ENCODE assay signal across 8 cellular contexts in the genomic region with DNA sequence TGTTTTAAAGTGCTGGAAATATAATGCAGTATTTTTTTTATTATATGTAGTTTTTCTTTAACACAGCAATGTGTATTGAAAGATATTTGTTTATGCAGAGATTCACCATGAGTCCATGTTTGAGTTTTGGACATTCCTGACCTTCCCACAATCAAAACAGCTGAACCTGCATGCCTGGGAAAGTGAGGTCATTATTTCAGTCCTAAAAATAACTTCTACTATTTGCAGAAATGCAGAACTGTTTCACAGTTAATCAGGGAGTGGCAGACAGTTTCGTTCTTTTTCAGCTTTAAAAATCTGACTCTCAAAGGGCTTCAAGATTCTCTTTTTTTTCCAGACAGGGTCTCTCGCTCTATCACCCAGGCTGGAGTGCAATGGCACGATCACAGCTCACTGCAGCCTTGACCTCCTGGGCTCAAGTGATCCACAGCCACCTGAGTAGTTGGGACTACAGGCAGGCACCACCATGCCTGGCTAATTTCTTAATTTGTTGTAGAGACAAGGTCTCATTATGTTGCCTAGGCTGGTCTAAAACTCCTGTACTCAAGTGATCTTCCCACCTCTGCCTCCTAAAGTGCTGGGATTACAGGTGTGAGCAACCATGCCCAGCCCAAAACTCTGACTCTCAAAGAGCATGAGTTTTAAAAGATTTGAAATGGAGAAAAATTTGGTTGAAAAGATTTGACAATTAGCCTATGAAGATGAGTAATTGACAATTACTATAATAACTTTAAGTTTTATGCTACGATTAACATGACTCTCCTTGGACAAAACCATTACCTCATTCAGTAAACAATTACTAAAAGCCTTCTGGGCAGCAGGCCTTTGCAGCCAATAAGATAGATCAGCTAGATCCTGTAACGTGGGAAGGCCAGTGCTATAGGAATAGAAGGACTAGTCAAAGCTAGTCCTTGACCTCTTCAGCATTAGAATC. TPM values are rescaled to one million over a fixed set of nuclear protein-coding genes. Genes with fewer than 3 reads are reported as not detected.
DNase-seq lines count a peak whose midpoint lies in the region; ATAC-seq, FAIRE-seq and TF ChIP-seq lines count a peak whose summit lies in the region.

No MANE protein-coding gene starts in this region.

- no peak overlapping the region for H4K91ac ChIP-seq in H9 (ENCODE audit: insufficient read length, low read depth, low read length)

- H2BK12ac ChIP-seq in H9 (ENCODE audit: insufficient read length, low read depth, low read length), result no peak overlapping the region

- H3K4me3 ChIP-seq in AG04450 (ENCODE audit: low read depth, low read length) (peak overlapping the region; percentile 28), astrocyte (ENCODE audit: insufficient read depth, low read depth, low read length) (no peak overlapping the region), lung (no peak overlapping the region)

- H3K4ac ChIP-seq in H9 (ENCODE audit: low read depth, low read length), result no peak overlapping the region

- H3K18ac ChIP-seq in H9 (ENCODE audit: insufficient read length, low read depth, low read length), result no peak overlapping the region

- no peak overlapping the region for H4K8ac ChIP-seq in H9 (replicated peaks; ENCODE audit: insufficient read length, low read depth, low read length)

- H3K56ac ChIP-seq in H9 (ENCODE audit: insufficient read length, low read depth, low read length), result no peak overlapping the region

- H3K27me3 Mint-ChIP-seq in H9 (ENCODE audit: low read depth) (no peaks in the 10 kb centered on the region), astrocyte (ENCODE audit: low read depth, unreplicated experiment) (no peaks in the 10 kb centered on the region)

- ATAC-seq in lung (ENCODE audit: insufficient read depth, low FRiP score) (no peak), HG03095 (IDR thresholded peaks at IDR 0.05; ENCODE audit: unreplicated experiment) (no peak)

- H3T11ph ChIP-seq in H9 (ENCODE audit: low read length), result no peak overlapping the region

- H3K23me2 ChIP-seq in H9 (ENCODE audit: insufficient read length, low read depth, low read length, poor library complexity, severe bottlenecking), result no peaks in the 10 kb centered on the region

- H3K4me1 Mint-ChIP-seq in H9 (peaks cover 23 to 35% of the 10 kb centered on the region in 2 experiments), astrocyte (ENCODE audit: low read depth, unreplicated experiment) (peaks cover 71% of the 10 kb centered on the region)

- H3K23ac ChIP-seq in H9 (ENCODE audit: insufficient read length, low read depth, low read length), result no peak overlapping the region

- H3K79me2 ChIP-seq in H9 (ENCODE audit: insufficient read depth, low read length) (no peaks in the 10 kb centered on the region), astrocyte (ENCODE audit: insufficient read depth, low read length) (peaks cover 75% of the 10 kb centered on the region)

- CTCF ChIA-PET in AG04450 (lab: Charles Lee), result no interaction called here

- no CpG with 5 or more reads among the region's 5 CpGs for WGBS in H9 (ENCODE audit: extremely low coverage, insufficient read length, low lambda C conversion rate)
- 48 to 78% methylated on average over 5 of the region's 5 CpGs for WGBS in lung, 2 donors

- no peak overlapping the region for H3K14ac ChIP-seq in H9 (ENCODE audit: insufficient read depth, low read length)

- H3K27me3 ChIP-seq in AG04450 (ENCODE audit: control insufficient read depth, insufficient read depth, low read length), result no peaks in the 10 kb centered on the region
- H3K27me3 ChIP-seq in H9 (ENCODE audit: insufficient read depth, low read length), result no peaks in the 10 kb centered on the region
- no peaks in the 10 kb centered on the region for H3K27me3 ChIP-seq in astrocyte (ENCODE audit: insufficient read depth, low read length)
- no peaks in the 10 kb centered on the region for H3K27me3 ChIP-seq in lung (ENCODE audit: control insufficient read depth, insufficient read depth)

- H3K27ac Mint-ChIP-seq in H9, result peak overlapping the region in 2 of 3 experiments; percentile 58 to 69; a peak in 4 of 7 replicates
- peak overlapping the region; percentile 84 for H3K27ac Mint-ChIP-seq in astrocyte (ENCODE audit: unreplicated experiment)

- H4K20me1 ChIP-seq in H9 (ENCODE audit: control insufficient read depth, insufficient read depth, insufficient read length) (no peaks in the 10 kb centered on the region), astrocyte (ENCODE audit: insufficient read depth, low read length) (peaks cover 55% of the 10 kb centered on the region)

- H3K4me1 ChIP-seq in H9 (ENCODE audit: insufficient read depth, low read length) (no peaks in the 10 kb centered on the region), astrocyte (ENCODE audit: insufficient read depth, low read length) (peaks cover 44% of the 10 kb centered on the region), lung (ENCODE audit: control insufficient read depth in 2 of 2, insufficient read depth in 2 of 2, low read length in 2 of 2) (peaks cover 6 to 11% of the 10 kb centered on the region in 2 donors)

- H3K27ac ChIP-seq in AG04450 (ENCODE audit: low read depth, low read length), result peak overlapping the region; percentile 80
- H3K27ac ChIP-seq in H9 (ENCODE audit: insufficient read length, low read depth, low read length), result no peak overlapping the region
- H3K27ac ChIP-seq in astrocyte (ENCODE audit: low read depth, low read length), result peak overlapping the region; percentile 86
- H3K27ac ChIP-seq in lung (ENCODE audit: low read depth in 1 of 2, low read length in 1 of 2), result peak overlapping the region; percentile 69 to 95

- DNase-seq in AG04450 (ENCODE audit: low read depth, low spot score), result no peak
- DNase-seq in H9, result no peak
- peak; percentile 72 for DNase-seq in astrocyte (ENCODE audit: low read depth)
- DNase-seq in lung (ENCODE audit: low spot score), result no peak
- DNase-seq in amygdala (lab: John Stamatoyannopoulos, UW), result no peak
- no peak for DNase-seq in activated gamma-delta T cell (lab: John Stamatoyannopoulos, UW)
- DNase-seq in HuH-7 (ENCODE audit: low spot score), result no peak

- H2AK5ac ChIP-seq in H9 (ENCODE audit: insufficient read length, low read length), result no peak overlapping the region

- no peak overlapping the region for H2BK20ac ChIP-seq in H9 (ENCODE audit: low read depth, low read length, poor library complexity, severe bottlenecking)

- H3K9me3 Mint-ChIP-seq in H9 (no peaks in the 10 kb centered on the region; a peak in 2 of 5 replicates), astrocyte (ENCODE audit: unreplicated experiment) (no peaks in the 10 kb centered on the region)

- H2BK15ac ChIP-seq in H9 (ENCODE audit: low read depth, low read length), result no peak overlapping the region

- TF ChIP-seq CTCF in AG04450 (IDR thresholded peaks at IDR 0.05; ENCODE audit: low read depth, low read length) (no peak), H9 (conservative IDR thresholded peaks at IDR 0.05) (no peak), astrocyte (IDR thresholded peaks at IDR 0.05; ENCODE audit: insufficient read depth, low read depth, low read length) (no peak), lung (IDR thresholded peaks at IDR 0.05; ENCODE audit: control extremely low read depth, extremely low read depth) (no peak)

- H3K79me1 ChIP-seq in H9 (ENCODE audit: insufficient read depth, low read depth, low read length, poor library complexity, severe bottlenecking), result no peaks in the 10 kb centered on the region

- H3K9ac ChIP-seq in H9 (ENCODE audit: extremely low read depth, insufficient read length, low read length) (no peak overlapping the region), astrocyte (ENCODE audit: low read length) (peak overlapping the region; percentile 72)

- H2AFZ ChIP-seq in H9 (ENCODE audit: low read length) (no peak overlapping the region), astrocyte (ENCODE audit: low read depth, low read length) (no peak overlapping the region)

- H3K4me2 ChIP-seq in H9 (ENCODE audit: insufficient read depth, insufficient read length, low read length), result no peak overlapping the region
- peak overlapping the region; percentile 76 for H3K4me2 ChIP-seq in astrocyte (ENCODE audit: low read length)

- H3K36me3 ChIP-seq in astrocyte (ENCODE audit: insufficient read depth, low read length), result peaks cover 63% of the 10 kb centered on the region
- peaks cover 19 to 42% of the 10 kb centered on the region in 2 donors for H3K36me3 ChIP-seq in lung (ENCODE audit: control insufficient read depth in 2 of 2, insufficient read depth in 2 of 2, low read length in 2 of 2)

- H4K5ac ChIP-seq in H9 (ENCODE audit: insufficient read length, low read depth, low read length), result no peak overlapping the region

- no peak overlapping the region for H2BK5ac ChIP-seq in H9 (ENCODE audit: insufficient read length, low read length)

- FAIRE-seq in astrocyte (lab: Jason Lieb, UNC), result peak; percentile 73

- H2BK120ac ChIP-seq in H9 (ENCODE audit: low read depth, low read length, poor library complexity, severe bottlenecking), result no peak overlapping the region

- H3K36me3 Mint-ChIP-seq in H9 (ENCODE audit: insufficient read depth in 1 of 3, low read depth in 3 of 3) (peaks cover 34 to 50% (median 50%) of the 10 kb centered on the region in 3 experiments), astrocyte (ENCODE audit: low read depth, unreplicated experiment) (peaks cover 11% of the 10 kb centered on the region)

- no peaks in the 10 kb centered on the region; the same call in 1 of the 2 replicates for H3K9me3 ChIP-seq in AG04450 (ENCODE audit: control insufficient read depth, insufficient read depth, low read length)
- no peaks in the 10 kb centered on the region for H3K9me3 ChIP-seq in H9 (ENCODE audit: control insufficient read depth, low read depth, low read length)
- no peaks in the 10 kb centered on the region for H3K9me3 ChIP-seq in astrocyte (ENCODE audit: insufficient read depth, low read depth, low read length)
- no peaks in the 10 kb centered on the region for H3K9me3 ChIP-seq in lung (ENCODE audit: control insufficient read depth in 2 of 2, insufficient read depth in 1 of 2, low read length in 1 of 2)

- POLR2A ChIA-PET in AG04450 (lab: Yijun Ruan, JAX), result interaction anchor here (0.6 to 1.1 kb wide), 3 partner anchors 10 to 700 kb away, joined by 3 to 17 read pairs (median 8); a partner anchor contains a TSS

- H3K4me3 Mint-ChIP-seq in H9 (no peak overlapping the region), astrocyte (ENCODE audit: unreplicated experiment) (no peak overlapping the region)

RNA-seq across cellular contexts. Expression of a gene that starts 5.0 kb away (rescaled TPM):
- polyA plus RNA-seq in AG04450 (2011; rRNA removed) (682 and 787 TPM in 2 replicates), lung (1,000 to 10,000 TPM in 1 of 2 donors, 100 to 1,000 TPM in 1; 538 to 1,047 TPM)
- 228 and 250 TPM in 2 replicates for polyA minus RNA-seq in AG04450 (2011; rRNA and poly(A)+ RNA removed)
- total RNA-seq in H9 (2021) (166 and 180 TPM in 2 replicates), astrocyte (374 and 433 TPM in 2 replicates), lung (100 to 1,000 TPM; 249 to 299 TPM)

RNA-seq across cellular contexts. Expression of a gene that starts 9.4 kb away (rescaled TPM):
- polyA plus RNA-seq in AG04450 (2011; rRNA removed) (645 and 751 TPM in 2 replicates), lung (100 to 1,000 TPM; 578 to 796 TPM)
- polyA minus RNA-seq in AG04450 (2011; rRNA and poly(A)+ RNA removed), result 284 and 330 TPM in 2 replicates
- total RNA-seq in H9 (2021) (279 and 284 TPM in 2 replicates), astrocyte (659 and 682 TPM in 2 replicates), lung (100 to 1,000 TPM; 321 to 403 TPM)

RNA-seq across cellular contexts. Expression of a gene that starts 37.2 kb away (rescaled TPM):
- polyA plus RNA-seq in AG04450 (2011; rRNA removed), result 0.02 and 0.04 TPM in 2 replicates
- not detected in 2 replicates for polyA minus RNA-seq in AG04450 (2011; rRNA and poly(A)+ RNA removed)
- 0.17 and 0.20 TPM in 2 replicates for total RNA-seq in H9 (2021)
- total RNA-seq in astrocyte, result 0.57 and 0.94 TPM in 2 replicates
- 1 to 10 TPM; 1.7 to 4.6 TPM for total RNA-seq in lung
- under 1 TPM; 0.61 to 0.85 TPM for polyA plus RNA-seq in lung
